In genomic region chr14:89501381-89501780, GRCh38 we compare ENCODE assay signal across 20 cellular contexts.
A peak's percentile ranks its signal among the peaks of the same experiment; 100 is the strongest.
DNase-seq lines count a peak whose midpoint lies in the region; ATAC-seq and TF ChIP-seq lines count a peak whose summit lies in the region.
"Had no signal": no experiment of that assay in that cellular context is flagged by ENCODE, and none has a peak within 500 bp of the region (broad histone marks: within the 10 kb centered on the region; RNA-seq: fewer than 3 reads in every experiment).

No MANE protein-coding gene starts in this region.

- no peaks in the 10 kb centered on the region for H3K79me2 ChIP-seq in GM23248 (ENCODE audit: insufficient read depth)

- H3F3A ChIP-seq in GM23248 (ENCODE audit: insufficient read depth), result peaks cover 13% of the 10 kb centered on the region

- no peak overlapping the region for H2AFZ ChIP-seq in GM23248

- H3K36me3 ChIP-seq in GM23248 (ENCODE audit: low read depth), result no peaks in the 10 kb centered on the region
- H3K36me3 ChIP-seq in prostate gland, result no peaks in the 10 kb centered on the region
- H3K36me3 ChIP-seq: BE2C, HAP-1 had no signal

- no peak for TF ChIP-seq CTCF in foreskin fibroblast (IDR thresholded peaks at IDR 0.05; ENCODE audit: low read depth, low read length)
- no peak for TF ChIP-seq CTCF in prostate gland (IDR thresholded peaks at IDR 0.05)

- H3K27ac ChIP-seq in GM23248, result no peak overlapping the region
- no peak overlapping the region for H3K27ac ChIP-seq in prostate gland

- H3K27me3 ChIP-seq in GM23248 (replicated peaks; ENCODE audit: insufficient read depth) (no peaks in the 10 kb centered on the region), prostate gland (replicated peaks; ENCODE audit: insufficient read depth) (no peaks in the 10 kb centered on the region)
- H3K27me3 ChIP-seq: BE2C had no signal

- H3K9me3 ChIP-seq in GM23248 (ENCODE audit: low read depth) (no peaks in the 10 kb centered on the region), T-helper 17 cell (ENCODE audit: control insufficient read depth, low read length, poor library complexity, severe bottlenecking) (no peaks in the 10 kb centered on the region), prostate gland (no peaks in the 10 kb centered on the region)
- H3K9me3 ChIP-seq: BE2C, HAP-1 had no signal

- ATAC-seq in T-helper 17 cell, result no peak
- ATAC-seq: HepG2 had no signal

- no peak overlapping the region for H3K4me2 ChIP-seq in GM23248 (ENCODE audit: unreplicated experiment)

- peaks cover 22% of the 10 kb centered on the region for H3K4me1 Mint-ChIP-seq in T-helper 17 cell

- no peaks in the 10 kb centered on the region for H4K20me1 ChIP-seq in GM23248 (ENCODE audit: insufficient read depth)

- no peak overlapping the region for H3K4me3 Mint-ChIP-seq in T-helper 17 cell
- H3K4me3 Mint-ChIP-seq: CD4-positive, CD25-positive, alpha-beta regulatory T cell; CD8-positive, alpha-beta memory T cell had no signal

- H3K4me3 ChIP-seq in GM23248 (no peak overlapping the region), foreskin fibroblast (ENCODE audit: low read depth in 1 of 2, low read length in 2 of 2) (no peak overlapping the region), prostate gland (no peak overlapping the region)
- H3K4me3 ChIP-seq: HAP-1 had no signal

- intact Hi-C loops in prostate gland (cut with DNase I), result no loop called here

- peaks cover 16% of the 10 kb centered on the region for H3K4me1 ChIP-seq in GM23248 (ENCODE audit: insufficient read depth)
- H3K4me1 ChIP-seq in prostate gland (replicated peaks), result no peaks in the 10 kb centered on the region
- H3K4me1 ChIP-seq: BE2C had no signal

- DNase-seq in EH (ENCODE audit: low read depth) (peak; percentile 27), GM23248 (peak; percentile 25), T-helper 17 cell (no peak), foreskin fibroblast (peak; percentile 23 to 51), NCI-H2227 (lab: John Stamatoyannopoulos, UW; ENCODE audit: unreplicated experiment) (no peak), GF-D8 (lab: John Stamatoyannopoulos, UW) (no peak), prostate gland (ENCODE audit: low spot score) (no peak), DMS79 (lab: John Stamatoyannopoulos, UW) (no peak)
- DNase-seq: ACHN; BE2C; C1 segment of cervical spinal cord; CD4-positive, CD25-positive, alpha-beta regulatory T cell; CD8-positive, alpha-beta memory T cell; COR-L47; DMS 273 treated with DMSO at 0.1 percent for 48 hours; DMS53; GDM1; KG1 had no signal

- H3K27ac Mint-ChIP-seq in T-helper 17 cell, result peak overlapping the region; percentile 16
- H3K27ac Mint-ChIP-seq: CD8-positive, alpha-beta memory T cell had no signal

- H3K36me3 Mint-ChIP-seq in T-helper 17 cell (ENCODE audit: low read depth), result peaks cover 5% of the 10 kb centered on the region

- no peak for TF ChIP-seq POLR2A in prostate gland (IDR thresholded peaks at IDR 0.05)

- no peaks in the 10 kb centered on the region for H3K9me2 ChIP-seq in GM23248 (ENCODE audit: insufficient read depth)

- 84 to 90% methylated on average over 4 of the region's 4 CpGs for WGBS in GM23248 (ENCODE audit: low coverage in 1 of 2, low lambda C conversion rate in 2 of 2, missing lambda C conversion rate in 2 of 2), 2 experiments
- 92% methylated on average over 4 of the region's 4 CpGs for WGBS in prostate gland

- in situ Hi-C loops in GM23248 (cut with MboI), result no loop called here

- H3K27me3 Mint-ChIP-seq in T-helper 17 cell, result no peaks in the 10 kb centered on the region
- H3K27me3 Mint-ChIP-seq: CD4-positive, CD25-positive, alpha-beta regulatory T cell; CD8-positive, alpha-beta memory T cell had no signal

- no peak overlapping the region for H3K9ac ChIP-seq in GM23248

Comparison
In these comparisons a context has a peak if more than half of its experiments do, and no peak if none do; other contexts are left out.
1. DNase-seq: peak in EH (single experiment), GM23248 (single experiment) and foreskin fibroblast (2 of 2); none in T-helper 17 cell (0 of 3), NCI-H2227 (single experiment), GF-D8 (single experiment), prostate gland (single experiment) and DMS79 (single experiment).